ENCODE assay signal across 1 cellular context in genomic region chr7:875051-875450, GRCh38.
TF ChIP-seq lines count a peak whose summit lies in the region.

No MANE protein-coding gene starts in this region.

TF ChIP-seq in A549, 52 proteins besides CTCF, POLR2A, EP300 and RAD21 (continued from another document):
- TF ChIP-seq REST (IDR thresholded peaks at IDR 0.05) (no peak), KDM5A (IDR thresholded peaks at IDR 0.05) (no peak), MAFK (IDR thresholded peaks at IDR 0.05; ENCODE audit: partially characterized antibody) (no peak)
